Comparison of ENCODE assay signal across 2 cellular contexts in genomic region chr7:22427122-22427503, GRCh38.
TF ChIP-seq lines count a peak whose summit lies in the region.

No MANE protein-coding gene starts in this region.

TF ChIP-seq in HepG2, 621 proteins besides CTCF, POLR2A, EP300 and RAD21:
- no peak for TF ChIP-seq SATB2 (CRISPR knock-in tag; IDR thresholded peaks at IDR 0.05)
- TF ChIP-seq LCORL (IDR thresholded peaks at IDR 0.05), result no peak
- TF ChIP-seq LCORL (CRISPR knock-in tag; IDR thresholded peaks at IDR 0.05), result no peak
- no peak for TF ChIP-seq PRDM4 (CRISPR knock-in tag; IDR thresholded peaks at IDR 0.05; ENCODE audit: borderline replicate concordance)
- no peak for TF ChIP-seq CBX5 (CRISPR knock-in tag; IDR thresholded peaks at IDR 0.05; ENCODE audit: borderline replicate concordance)
- no peak for TF ChIP-seq RNF219 (CRISPR knock-in tag; IDR thresholded peaks at IDR 0.05)
- no peak for TF ChIP-seq NFKBIZ (CRISPR knock-in tag; IDR thresholded peaks at IDR 0.05)
- no peak for TF ChIP-seq PRDM10 (CRISPR knock-in tag; IDR thresholded peaks at IDR 0.05; ENCODE audit: low read depth)
- no peak for TF ChIP-seq ZFP91 (CRISPR knock-in tag; IDR thresholded peaks at IDR 0.05; ENCODE audit: borderline replicate concordance)
- TF ChIP-seq ZNF337 (CRISPR knock-in tag; IDR thresholded peaks at IDR 0.05; ENCODE audit: borderline replicate concordance, low read depth), result no peak

TF ChIP-seq in H1, 55 proteins besides CTCF, POLR2A, EP300 and RAD21:
- TF ChIP-seq TCF12 (IDR thresholded peaks at IDR 0.05; ENCODE audit: low read depth, low read length), result no peak
- TF ChIP-seq RBBP5 (IDR thresholded peaks at IDR 0.05; ENCODE audit: borderline replicate concordance, low read depth, low read length), result no peak
- no peak for TF ChIP-seq HDAC2 (IDR thresholded peaks at IDR 0.05; ENCODE audit: borderline replicate concordance in 1 of 2, low read depth in 2 of 2, low read length in 2 of 2)
- no peak for TF ChIP-seq SP2 (IDR thresholded peaks at IDR 0.05; ENCODE audit: low read length)
- TF ChIP-seq HDAC6 (IDR thresholded peaks at IDR 0.05; ENCODE audit: low read depth, low read length), result no peak
- TF ChIP-seq TAF1 (IDR thresholded peaks at IDR 0.05; ENCODE audit: low read depth, low read length), result no peak
- TF ChIP-seq CEBPB (IDR thresholded peaks at IDR 0.05; ENCODE audit: low read depth, low read length), result no peak
- TF ChIP-seq RNF2 (IDR thresholded peaks at IDR 0.05; ENCODE audit: borderline replicate concordance, low read depth, low read length, missing control alignments, poor library complexity, severe bottlenecking), result no peak
- TF ChIP-seq CHD2 (IDR thresholded peaks at IDR 0.05; ENCODE audit: low read length), result no peak
- TF ChIP-seq ZNF274 (IDR thresholded peaks at IDR 0.05; ENCODE audit: borderline replicate concordance, extremely low read depth, low read length), result no peak
- no peak for TF ChIP-seq CREB1 (IDR thresholded peaks at IDR 0.05)
- no peak for TF ChIP-seq MAX (IDR thresholded peaks at IDR 0.05)
- TF ChIP-seq CHD1 (IDR thresholded peaks at IDR 0.05; ENCODE audit: low read depth, low read length), result no peak
- no peak for TF ChIP-seq EGR1 (IDR thresholded peaks at IDR 0.05; ENCODE audit: borderline replicate concordance, low read depth, low read length)
- no peak for TF ChIP-seq SP4 (IDR thresholded peaks at IDR 0.05; ENCODE audit: low read length)
- TF ChIP-seq SIX5 (IDR thresholded peaks at IDR 0.05; ENCODE audit: low read depth, low read length), result no peak
- TF ChIP-seq RFX5 (IDR thresholded peaks at IDR 0.05; ENCODE audit: borderline replicate concordance, low read depth, low read length), result no peak
- TF ChIP-seq CTBP2 (IDR thresholded peaks at IDR 0.05; ENCODE audit: borderline replicate concordance, insufficient read depth, insufficient read length, low read length), result no peak
- TF ChIP-seq CHD7 (IDR thresholded peaks at IDR 0.05; ENCODE audit: insufficient replicate concordance, low read length), result no peak
